31 cellular contexts compared by ENCODE assay signal in the genomic region with DNA sequence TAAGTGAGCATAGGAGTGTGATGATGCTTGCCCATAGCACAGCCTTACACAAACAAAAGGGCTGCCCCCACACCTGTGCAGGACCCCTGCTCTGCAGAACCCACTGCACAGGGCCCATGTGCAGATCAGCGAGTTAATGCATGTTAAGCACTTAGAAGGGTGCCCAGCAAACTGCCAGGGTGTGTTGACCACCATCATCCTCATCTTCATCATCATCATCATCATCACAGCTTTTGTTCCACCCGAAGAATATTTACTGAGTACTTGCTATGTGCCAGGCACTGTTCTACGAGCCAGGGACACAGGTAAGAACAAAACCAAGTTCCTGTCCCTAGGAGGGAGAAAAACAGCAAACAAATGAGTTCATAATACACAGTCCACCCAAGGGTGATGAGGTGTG. TPM values are rescaled to one million over a fixed set of nuclear protein-coding genes. Genes with fewer than 3 reads are reported as not detected.
"Had no signal": no experiment of that assay in that cellular context is flagged by ENCODE, and none has a peak within 500 bp of the region (broad histone marks: within the 10 kb centered on the region; RNA-seq: fewer than 3 reads in every experiment).

No MANE protein-coding gene starts in this region.

- ATAC-seq: activated CD4-positive, CD25-positive, alpha-beta regulatory T cell treated with anti-CD3 and anti-CD28 coated beads, Interleukin-2, amount 50 U/mL, for 24 hours; activated CD8-positive, alpha-beta T cell treated with anti-CD3 and anti-CD28 coated beads for 36 hours; activated T-cell treated with anti-CD3 and anti-CD28 coated beads, Interleukin-2, amount 50 U/mL, for 4 hours; activated T-helper 17 cell treated with anti-CD3 and anti-CD28 coated beads, Interleukin-2, amount 50 U/mL, for 72 hours; esophagus mucosa; heart left ventricle had no signal

- H3K9me3 ChIP-seq: heart left ventricle had no signal

- H3K36me3 Mint-ChIP-seq: activated naive CD8-positive, alpha-beta T cell had no signal

- H3K4me1 Mint-ChIP-seq: activated B cell treated with CpG ODN at 0.5 μM for 24 hours; activated T-helper 17 cell treated with anti-CD3 and anti-CD28 coated beads, Interleukin-2, amount 50 U/mL, for 72 hours; central memory CD8-positive, alpha-beta T cell; endodermal cell had no signal

- H3K4me3 Mint-ChIP-seq: activated B cell treated with CpG ODN at 0.5 μM for 24 hours; activated CD8-positive, alpha-beta T cell treated with anti-CD3 and anti-CD28 coated beads for 36 hours; activated naive CD8-positive, alpha-beta T cell; activated T-cell treated with anti-CD3 and anti-CD28 coated beads, Interleukin-2, amount 50 U/mL, for 4 hours; activated T-helper 17 cell treated with anti-CD3 and anti-CD28 coated beads, Interleukin-2, amount 50 U/mL, for 72 hours; central memory CD8-positive, alpha-beta T cell; dendritic cell treated with granulocyte-macrophage colony-stimulating factor and Interleukin-4, amounts not matched to agents 40 ng/mL and 50 ng/mL, for 4 days; endodermal cell had no signal

- DNase-seq: activated B cell treated with CpG ODN at 0.5 μM for 24 hours; activated CD4-positive, alpha-beta T cell treated with anti-CD3 and anti-CD28 coated beads for 48 hours; activated CD4-positive, alpha-beta T cell treated with anti-CD3 and anti-CD28 coated beads, Interleukin-2, amount 50 U/mL, for 1 hour; activated CD4-positive, alpha-beta T cell treated with anti-CD3 and anti-CD28 coated beads, Interleukin-2, amount 50 U/mL, for 48 hours; activated CD8-positive, alpha-beta memory T cell treated with anti-CD3 and anti-CD28 coated beads for 24 hours; activated CD8-positive, alpha-beta T cell treated with anti-CD3 and anti-CD28 coated beads for 36 hours; activated effector memory CD4-positive, alpha-beta T cell treated with Interleukin-2 at 50 U/mL for 16 hours; activated gamma-delta T cell treated with Interleukin-2 at 50 U/mL for 16 hours; activated naive CD4-positive, alpha-beta T cell treated with anti-CD3 and anti-CD28 coated beads, Interleukin-2, amount 50 U/mL, for 16 hours; activated naive CD4-positive, alpha-beta T cell treated with Interleukin-2 at 50 U/mL for 16 hours; activated T-cell treated with anti-CD3 and anti-CD28 coated beads, Interleukin-2, amount 50 U/mL, for 4 hours; amniotic stem cell; anterior cingulate cortex; brain microvascular endothelial cell; dorsolateral prefrontal cortex; effector memory CD4-positive, alpha-beta T cell; endodermal cell; foreskin fibroblast had no signal

- H3K9me3 Mint-ChIP-seq: activated B cell treated with CpG ODN at 0.5 μM for 24 hours; activated CD8-positive, alpha-beta T cell treated with anti-CD3 and anti-CD28 coated beads for 36 hours; activated T-cell treated with anti-CD3 and anti-CD28 coated beads, Interleukin-2, amount 50 U/mL, for 4 hours; activated T-helper 17 cell treated with anti-CD3 and anti-CD28 coated beads, Interleukin-2, amount 50 U/mL, for 72 hours; central memory CD8-positive, alpha-beta T cell; dendritic cell treated with granulocyte-macrophage colony-stimulating factor and Interleukin-4, amounts not matched to agents 40 ng/mL and 50 ng/mL, for 4 days; endodermal cell had no signal

- H3K27ac ChIP-seq: brain microvascular endothelial cell, dorsolateral prefrontal cortex had no signal

- H3K4me3 ChIP-seq: coronary artery, dorsolateral prefrontal cortex, heart left ventricle had no signal

- FAIRE-seq: astrocyte, frontal cortex had no signal

- H3K27me3 ChIP-seq: dorsolateral prefrontal cortex had no signal

- H3K36me3 ChIP-seq: brain microvascular endothelial cell, heart left ventricle had no signal

- H3K27ac Mint-ChIP-seq: activated B cell treated with CpG ODN at 0.5 μM for 24 hours; activated CD8-positive, alpha-beta T cell treated with anti-CD3 and anti-CD28 coated beads for 36 hours; activated naive CD8-positive, alpha-beta T cell; activated T-helper 17 cell treated with anti-CD3 and anti-CD28 coated beads, Interleukin-2, amount 50 U/mL, for 72 hours; dendritic cell treated with granulocyte-macrophage colony-stimulating factor and Interleukin-4, amounts not matched to agents 40 ng/mL and 50 ng/mL, for 4 days; endodermal cell had no signal

RNA-seq across cellular contexts. Expression of a gene that starts 11.9 kb away (rescaled TPM):
- total RNA-seq: activated B cell treated with CpG ODN at 0.5 μM for 24 hours; activated CD8-positive, alpha-beta T cell treated with anti-CD3 and anti-CD28 coated beads for 36 hours; activated T-cell treated with anti-CD3 and anti-CD28 coated beads, Interleukin-2, amount 50 U/mL, for 4 hours; bronchial epithelial cell; epithelial cell of proximal tubule; T-helper 1 cell treated with Interleukin-12 subunit alpha and Interleukin-12 subunit beta and Interleukin-4 antibody, amounts not matched to agents 30 ng/mL and 1 ng/mL, for 36 hours had no signal
